16 cellular contexts compared by ENCODE assay signal in genomic region chr17:34777044-34777443, GRCh38.
DNase-seq lines count a peak whose midpoint lies in the region; ATAC-seq and TF ChIP-seq lines count a peak whose summit lies in the region.
"Had no signal": no experiment of that assay in that cellular context is flagged by ENCODE, and none has a peak within 500 bp of the region (broad histone marks: within the 10 kb centered on the region; RNA-seq: fewer than 3 reads in every experiment).

No MANE protein-coding gene starts in this region.

- no peak; the same call in 1 of the 2 replicates for TF ChIP-seq CTCF in BE2C (IDR thresholded peaks at IDR 0.05; ENCODE audit: low read depth, low read length)

- H3K4me3 ChIP-seq in BE2C (ENCODE audit: low read depth, low read length), result no peak overlapping the region
- H3K4me3 ChIP-seq: BLaER1 treated with 17β-estradiol and CSF1 and Interleukin-3, amounts not matched to agents 10 nM and 100 nM; GM23248 had no signal

- no peaks in the 10 kb centered on the region for H3K36me3 ChIP-seq in BE2C

- H3K4me1 ChIP-seq in BE2C, result peaks cover 10% of the 10 kb centered on the region

- no peak for ATAC-seq in GM19328 (IDR thresholded peaks at IDR 0.05; ENCODE audit: unreplicated experiment)

- H3K9me3 ChIP-seq in BE2C, result peaks cover 4% of the 10 kb centered on the region; the same call in 1 of the 2 replicates

- H3K27me3 ChIP-seq in BE2C, result no peaks in the 10 kb centered on the region
- H3K27me3 ChIP-seq: BLaER1 treated with 17β-estradiol and CSF1 and Interleukin-3, amounts not matched to agents 10 nM and 100 nM had no signal

- peak; percentile 30 for DNase-seq in BE2C
- peak; percentile 45 for DNase-seq in SK-N-DZ (ENCODE audit: low spot score)
- DNase-seq in left kidney (ENCODE audit: low read depth, low spot score), result peak; percentile 18
- DNase-seq in 8988T, result no peak
- no peak for DNase-seq in AML-193 (lab: John Stamatoyannopoulos, UW)
- DNase-seq: CD4-positive, alpha-beta T cell; CD8-positive, alpha-beta memory T cell; DMS 273 treated with DMSO at 0.1 percent for 48 hours; DMS79; EL; GF-D8; GM23248; H7; HCEC 1CT had no signal

Comparison
In these comparisons a context has a peak if more than half of its experiments do, and no peak if none do; other contexts are left out.
1. DNase-seq: peak in BE2C (single experiment), SK-N-DZ (single experiment) and left kidney (single experiment); none in 8988T (single experiment) and AML-193 (0 of 2).